In the genomic region with DNA sequence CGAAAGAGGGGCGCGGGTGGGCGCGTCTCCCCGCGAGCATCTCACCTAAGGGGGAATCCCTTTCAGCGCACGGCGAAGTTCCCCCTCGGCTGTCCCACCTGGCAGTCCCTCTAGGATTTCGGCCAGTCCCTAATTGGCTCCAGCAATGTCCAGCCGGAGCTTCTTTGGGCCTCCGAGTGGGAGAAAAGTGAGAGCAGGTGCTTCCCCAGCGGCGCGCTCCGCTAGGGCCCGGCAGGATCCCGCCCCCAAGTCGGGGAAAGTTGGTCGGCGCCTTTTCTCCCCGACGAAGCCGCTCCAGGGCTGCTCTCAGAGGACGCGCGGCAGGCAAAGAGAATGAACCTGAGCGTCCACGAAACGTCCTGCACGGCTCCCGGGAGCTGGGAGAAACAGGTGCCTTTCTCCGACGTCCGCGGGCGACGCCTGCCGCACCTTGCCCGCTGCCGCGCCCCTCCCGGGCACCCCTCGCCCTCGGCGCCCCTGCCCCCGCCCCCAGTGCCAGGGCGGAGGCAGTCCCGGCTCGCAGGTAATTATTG, we compare ENCODE assay signal across 9 cellular contexts. TPM values are rescaled to one million over a fixed set of nuclear protein-coding genes. Genes with fewer than 3 reads are reported as not detected.
DNase-seq lines count a peak whose midpoint lies in the region; ATAC-seq, FAIRE-seq and TF ChIP-seq lines count a peak whose summit lies in the region.
"Had no signal": no experiment of that assay in that cellular context is flagged by ENCODE, and none has a peak within 500 bp of the region (broad histone marks: within the 10 kb centered on the region; RNA-seq: fewer than 3 reads in every experiment).

No MANE protein-coding gene starts in this region.

- no peaks in the 10 kb centered on the region for H3K9me3 Mint-ChIP-seq in activated CD8-positive, alpha-beta T cell treated with anti-CD3 and anti-CD28 coated beads, Interleukin-2, amount 10 ng/mL, durations not matched to agents 7 days and 5 days (ENCODE audit: insufficient read depth)

- H3K27me3 ChIP-seq in keratinocyte (ENCODE audit: control insufficient read depth, extremely low read depth, insufficient read depth, low read length) = peaks cover 60% of the 10 kb centered on the region
- H3K27me3 ChIP-seq in testis = no peaks in the 10 kb centered on the region

- DNase-seq in ACHN (peak; percentile 32), GM19238 (ENCODE audit: insufficient read length, low spot score) (peak; percentile 26), keratinocyte (ENCODE audit: low read depth, low spot score) (no peak), testis (no peak), NCI-H446 (lab: John Stamatoyannopoulos, UW) (no peak), foreskin fibroblast (no peak), NCI-H2107 (lab: John Stamatoyannopoulos, UW) (no peak)
- DNase-seq in activated CD8-positive, alpha-beta T cell treated with anti-CD3 and anti-CD28 coated beads, Interleukin-2, amount 10 ng/mL, durations not matched to agents 7 days and 5 days = no peak

- H3K36me3 ChIP-seq in keratinocyte (ENCODE audit: control insufficient read depth in 2 of 2, extremely low read depth in 1 of 2, insufficient read depth in 2 of 2, low read length in 2 of 2) = no peaks in the 10 kb centered on the region
- H3K36me3 ChIP-seq in testis (ENCODE audit: low read depth, missing control alignments) = no peaks in the 10 kb centered on the region

- CTCF ChIA-PET in activated CD8-positive, alpha-beta T cell treated with anti-CD3 and anti-CD28 coated beads, Interleukin-2, amount 10 ng/mL, durations not matched to agents 7 days and 5 days (lab: Charles Lee) = no interaction called here

- no peak for TF ChIP-seq POLR2A in testis (IDR thresholded peaks at IDR 0.05)

- intact Hi-C loops in testis (cut with DNase I; ENCODE audit: low total_unique reads) = no loop called here

- peaks cover 61% of the 10 kb centered on the region for H3K27me3 Mint-ChIP-seq in activated CD8-positive, alpha-beta T cell treated with anti-CD3 and anti-CD28 coated beads, Interleukin-2, amount 10 ng/mL, durations not matched to agents 7 days and 5 days (ENCODE audit: low read depth)

- 14 to 19% methylated on average over 12 to 22 of the region's 52 CpGs for WGBS in testis, 2 donors

- H3K27ac Mint-ChIP-seq in activated CD8-positive, alpha-beta T cell treated with anti-CD3 and anti-CD28 coated beads, Interleukin-2, amount 10 ng/mL, durations not matched to agents 7 days and 5 days = no peak overlapping the region

- ATAC-seq in activated CD8-positive, alpha-beta T cell treated with anti-CD3 and anti-CD28 coated beads, Interleukin-2, amount 10 ng/mL, durations not matched to agents 7 days and 5 days = peak; percentile 14

- TF ChIP-seq CTCF in keratinocyte (optimal IDR thresholded peaks at IDR 0.05 in 1 of 3, IDR thresholded peaks at IDR 0.05 in 1 of 3, conservative IDR thresholded peaks at IDR 0.05 in 1 of 3; ENCODE audit: extremely low read depth in 1 of 3, insufficient read depth in 2 of 3, low read length in 3 of 3) (no peak), testis (IDR thresholded peaks at IDR 0.05) (no peak), foreskin fibroblast (IDR thresholded peaks at IDR 0.05; ENCODE audit: low read depth, low read length) (no peak)

- no peaks in the 10 kb centered on the region for H3K9me1 ChIP-seq in keratinocyte (ENCODE audit: control insufficient read depth, extremely low read depth, insufficient read depth, low read length)

- H3K4me1 Mint-ChIP-seq in activated CD8-positive, alpha-beta T cell treated with anti-CD3 and anti-CD28 coated beads, Interleukin-2, amount 10 ng/mL, durations not matched to agents 7 days and 5 days (ENCODE audit: low read depth) = peaks cover 20% of the 10 kb centered on the region

- H3K79me2 ChIP-seq in keratinocyte (ENCODE audit: control insufficient read depth, insufficient read depth, low read length) = no peaks in the 10 kb centered on the region

- H3K9ac ChIP-seq in keratinocyte (ENCODE audit: control insufficient read depth, extremely low read depth, insufficient read depth, low read length) = no peak overlapping the region

- H3K27ac ChIP-seq in keratinocyte (ENCODE audit: control insufficient read depth, insufficient read depth, low read length) (no peak overlapping the region), testis (no peak overlapping the region)

- H3K4me1 ChIP-seq in keratinocyte (ENCODE audit: control insufficient read depth, extremely low read depth, insufficient read depth, low read length) (peaks cover 2% of the 10 kb centered on the region), testis (no peaks in the 10 kb centered on the region)

- dilution Hi-C loops in keratinocyte (cut with MboI; ENCODE audit: extremely low pct_ligation_motif_present, low sequenced_read_pairs) = no loop called here

- H2AFZ ChIP-seq in keratinocyte (ENCODE audit: control insufficient read depth, low read length) = no peak overlapping the region

- in situ Hi-C loops in ACHN (cut with HindIII; ENCODE audit: low pct_ligation_motif_present, low pct_unique_long_range_greater_than_20kb, low sequenced_read_pairs) = no loop called here

- peak overlapping the region; percentile 27 for H3K4me2 ChIP-seq in keratinocyte (ENCODE audit: control insufficient read depth, extremely low read depth, insufficient read depth, low read depth, low read length)

- H3K9me3 ChIP-seq in keratinocyte (ENCODE audit: control insufficient read depth, low read depth, low read length) (no peaks in the 10 kb centered on the region), testis (no peaks in the 10 kb centered on the region)

- no peak for FAIRE-seq in keratinocyte (lab: Jason Lieb, UNC)

- H3K36me3 Mint-ChIP-seq in activated CD8-positive, alpha-beta T cell treated with anti-CD3 and anti-CD28 coated beads, Interleukin-2, amount 10 ng/mL, durations not matched to agents 7 days and 5 days (ENCODE audit: low read depth) = peaks cover 4% of the 10 kb centered on the region

- H3K4me3 ChIP-seq in keratinocyte (ENCODE audit: control insufficient read depth in 2 of 3, extremely low read depth in 1 of 3, insufficient read depth in 2 of 3, low read depth in 1 of 3, low read length in 3 of 3) (no peak overlapping the region), testis (peak overlapping the region; percentile 34 to 47), foreskin fibroblast (ENCODE audit: low read depth in 1 of 2, low read length in 2 of 2) (no peak overlapping the region)

- peak overlapping the region; percentile 63 for H3K4me3 Mint-ChIP-seq in activated CD8-positive, alpha-beta T cell treated with anti-CD3 and anti-CD28 coated beads, Interleukin-2, amount 10 ng/mL, durations not matched to agents 7 days and 5 days

- POLR2A ChIA-PET in activated CD8-positive, alpha-beta T cell treated with anti-CD3 and anti-CD28 coated beads, Interleukin-2, amount 10 ng/mL, durations not matched to agents 7 days and 5 days (lab: Charles Lee) = no interaction called here

- H4K20me1 ChIP-seq in keratinocyte (ENCODE audit: control insufficient read depth, extremely low read depth, insufficient read depth, low read length) = no peaks in the 10 kb centered on the region

RNA-seq across cellular contexts. Expression of gene KL, which starts 0.4 kb away (rescaled TPM):
- under 1 TPM; 0.11 to 0.13 TPM for total RNA-seq in activated CD8-positive, alpha-beta T cell treated with anti-CD3 and anti-CD28 coated beads, Interleukin-2, amount 10 ng/mL, durations not matched to agents 7 days and 5 days
- not detected in 3 replicates for polyA plus RNA-seq in keratinocyte
- not detected for polyA plus RNA-seq in keratinocyte (2011; ENCODE audit: low read depth)
- not detected in 2 replicates for polyA plus RNA-seq in keratinocyte (2011; cell fraction: cytosol; rRNA removed)
- polyA plus RNA-seq in keratinocyte (2011; cell fraction: nucleus; rRNA removed) = not detected in 2 replicates
- not detected in 2 replicates for polyA plus RNA-seq in keratinocyte (2012; ENCODE audit: low replicate concordance)
- not detected in 3 replicates for polyA minus RNA-seq in keratinocyte
- polyA minus RNA-seq in keratinocyte (2011; cell fraction: cytosol; rRNA and poly(A)+ RNA removed) = not detected
- polyA minus RNA-seq in keratinocyte (2011; cell fraction: nucleus; rRNA and poly(A)+ RNA removed) = not detected in 2 replicates
- 1 to 10 TPM in 1 of 2 donors, under 1 TPM in 1; 0.81 to 1.1 TPM for total RNA-seq in testis
- 1.6 TPM for polyA plus RNA-seq in testis (ENCODE audit: insufficient read depth, low read depth, low replicate concordance)
- total RNA-seq: pulmonary artery endothelial cell had no signal

Comparison
In these comparisons a context has a peak if more than half of its experiments do, and no peak if none do; other contexts are left out.
1. DNase-seq: peak in ACHN (single experiment) and GM19238 (single experiment); none in activated CD8-positive, alpha-beta T cell treated with anti-CD3 and anti-CD28 coated beads, Interleukin-2, amount 10 ng/mL, durations not matched to agents 7 days and 5 days (single experiment), keratinocyte (single experiment), testis (single experiment), NCI-H446 (0 of 2), foreskin fibroblast (0 of 2) and NCI-H2107 (single experiment).
2. H3K4me3 ChIP-seq: peak in testis (2 of 2); none in keratinocyte (0 of 3) and foreskin fibroblast (0 of 2).